Comparison of ENCODE assay signal across 22 cellular contexts in genomic region chr19:447816-448546, GRCh38. TPM values are rescaled to one million over a fixed set of nuclear protein-coding genes. Genes with fewer than 3 reads are reported as not detected.
DNase-seq lines count a peak whose midpoint lies in the region; ATAC-seq, FAIRE-seq and TF ChIP-seq lines count a peak whose summit lies in the region.
"Had no signal": no experiment of that assay in that cellular context is flagged by ENCODE, and none has a peak within 500 bp of the region (broad histone marks: within the 10 kb centered on the region; RNA-seq: fewer than 3 reads in every experiment).

No MANE protein-coding gene starts in this region.

- TF ChIP-seq CTCF in fibroblast of pulmonary artery (IDR thresholded peaks at IDR 0.05; ENCODE audit: low read length, missing control alignments): no peak
- no peak for TF ChIP-seq CTCF in HepG2 (CRISPR knock-in tag; IDR thresholded peaks at IDR 0.05)
- TF ChIP-seq CTCF in esophagus squamous epithelium (IDR thresholded peaks at IDR 0.05): no peak

- H3K9ac ChIP-seq in HepG2 (ENCODE audit: insufficient read depth, low read depth, low read length): no peak overlapping the region
- H3K9ac ChIP-seq in stomach smooth muscle (ENCODE audit: low read length in 2 of 2): no peak overlapping the region

- peaks cover 8% of the 10 kb centered on the region; the same call in 1 of the 2 replicates for H4K20me1 ChIP-seq in HepG2 (ENCODE audit: insufficient read depth, low read length)

- intact Hi-C loops in HepG2 (cut with micrococcal nuclease; ENCODE audit: unreplicated experiment): no loop called here
- intact Hi-C loops in esophagus squamous epithelium (cut with DNase I): no loop called here
- intact Hi-C loops in left colon (cut with DNase I, micrococcal nuclease): no loop called here

- no peak for FAIRE-seq in HepG2 (lab: Jason Lieb, UNC)
- FAIRE-seq: endothelial cell of umbilical vein, G401.6, GM12891 had no signal

- no TSS peak for BruUV-seq in HepG2 (replicated peaks; lab: Mats Ljungman, UMichigan)

- H3K27me3 ChIP-seq in HepG2 (ENCODE audit: control insufficient read depth in 1 of 2, insufficient read depth in 2 of 2, low read length in 2 of 2) (no peaks in the 10 kb centered on the region), stomach smooth muscle (ENCODE audit: control insufficient read depth in 1 of 2, insufficient read depth in 2 of 2, low read length in 2 of 2) (no peaks in the 10 kb centered on the region), esophagus squamous epithelium (no peaks in the 10 kb centered on the region)
- H3K27me3 ChIP-seq: ascending aorta had no signal

- TF ChIP-seq POLR2A in HepG2 (IDR thresholded peaks at IDR 0.05; ENCODE audit: insufficient read depth in 1 of 2, low read depth in 2 of 2, low read length in 2 of 2): no peak
- no peak for TF ChIP-seq POLR2A in esophagus squamous epithelium (IDR thresholded peaks at IDR 0.05)

- DNase-seq in fibroblast of pulmonary artery (ENCODE audit: low read depth) (peak; percentile 18), HepG2 (ENCODE audit: low spot score) (no peak), NCI-H187 (lab: John Stamatoyannopoulos, UW) (no peak), esophagus squamous epithelium (lab: John Stamatoyannopoulos, UW) (no peak), left colon (no peak)
- DNase-seq: activated CD4-positive, alpha-beta T cell treated with anti-CD3 and anti-CD28 coated beads for 36 hours; activated gamma-delta T cell; AML-193; Calu3; immature natural killer cell; MM.1S; NCI-H2029; NCI-H510A; T1000 had no signal

- H3K4me1 ChIP-seq in HepG2 (ENCODE audit: insufficient read depth, low read length) (no peaks in the 10 kb centered on the region), stomach smooth muscle (ENCODE audit: control insufficient read depth, insufficient read depth, low read length) (peaks cover 11% of the 10 kb centered on the region), esophagus squamous epithelium (no peaks in the 10 kb centered on the region)
- H3K4me1 ChIP-seq: ascending aorta, SJSA1 had no signal

- no peak overlapping the region for H2AFZ ChIP-seq in HepG2 (ENCODE audit: low read length)

- TF ChIP-seq EP300 in HepG2 (IDR thresholded peaks at IDR 0.05; ENCODE audit: low read depth in 2 of 2, low read length in 2 of 2): no peak
- TF ChIP-seq EP300 in HepG2 (CRISPR knock-in tag; IDR thresholded peaks at IDR 0.05; ENCODE audit: borderline replicate concordance): no peak

- no peak overlapping the region for H3K27ac ChIP-seq in HepG2 (ENCODE audit: extremely low read length, insufficient read depth, low read length)
- peak overlapping the region; percentile 37 for H3K27ac ChIP-seq in stomach smooth muscle (ENCODE audit: low read length)
- no peak overlapping the region for H3K27ac ChIP-seq in esophagus squamous epithelium
- H3K27ac ChIP-seq: ascending aorta, coronary artery, SJSA1 had no signal

- ATAC-seq in HepG2 (no peak; the same call in 2 of the 3 replicates), left colon (no peak)
- ATAC-seq: activated CD4-positive, alpha-beta T cell treated with anti-CD3 and anti-CD28 coated beads for 36 hours had no signal

- H3K36me3 ChIP-seq in HepG2 (replicated peaks in 1 of 2; ENCODE audit: control insufficient read depth in 1 of 2, insufficient read depth in 2 of 2, low read length in 2 of 2) (no peaks in the 10 kb centered on the region), stomach smooth muscle (ENCODE audit: control insufficient read depth in 2 of 2, insufficient read depth in 2 of 2, low read length in 2 of 2) (peaks cover 0 to 2% of the 10 kb centered on the region in 2 donors), esophagus squamous epithelium (no peaks in the 10 kb centered on the region)
- H3K36me3 ChIP-seq: ascending aorta, SJSA1 had no signal

- H3K9me3 ChIP-seq in HepG2 (ENCODE audit: low read length): no peaks in the 10 kb centered on the region
- no peaks in the 10 kb centered on the region for H3K9me3 ChIP-seq in stomach smooth muscle (ENCODE audit: control insufficient read depth in 2 of 2, low read length in 2 of 2)
- H3K9me3 ChIP-seq in esophagus squamous epithelium: no peaks in the 10 kb centered on the region
- H3K9me3 ChIP-seq: ascending aorta, SJSA1 had no signal

- CTCF ChIA-PET in HepG2 (lab: Yijun Ruan, JAX; ENCODE audit: low intra/inter-chr PET ratio, low total read pairs): no interaction called here

- 82% methylated on average over 23 of the region's 31 CpGs for WGBS in HepG2 (ENCODE audit: low lambda C conversion rate)
- 66 to 75% methylated on average over 20 to 24 of the region's 31 CpGs for WGBS in esophagus squamous epithelium, 2 donors

- no peak overlapping the region for H3K4me2 ChIP-seq in HepG2 (ENCODE audit: low read depth, low read length)

- no peaks in the 10 kb centered on the region for H3K79me2 ChIP-seq in HepG2 (ENCODE audit: insufficient read depth, low read length)

- POLR2A ChIA-PET in HepG2 (lab: Yijun Ruan, JAX): interaction anchor here (0.6 kb wide), 1 partner anchor 22 kb away, joined by 3 read pairs; no protein-coding TSS in a partner anchor

- H3K4me3 ChIP-seq in fibroblast of pulmonary artery (replicated peaks; ENCODE audit: low read depth, low read length): no peak overlapping the region
- H3K4me3 ChIP-seq in HepG2 (replicated peaks in 1 of 3; ENCODE audit: insufficient read depth in 1 of 3, low read depth in 2 of 3, low read length in 3 of 3): no peak overlapping the region
- no peak overlapping the region for H3K4me3 ChIP-seq in stomach smooth muscle (ENCODE audit: low read length in 2 of 2)
- H3K4me3 ChIP-seq in esophagus squamous epithelium: no peak overlapping the region
- H3K4me3 ChIP-seq: ascending aorta, coronary artery, SJSA1 had no signal

- no peak for TF ChIP-seq RAD21 in HepG2 (CRISPR knock-in tag; IDR thresholded peaks at IDR 0.05)

- in situ Hi-C loops in HepG2 (cut with HindIII; ENCODE audit: extremely low pct_ligation_motif_present, low pct_unique_long_range_greater_than_20kb): no loop called here

RNA-seq across cellular contexts. Expression of gene SHC2, which starts 12.9 kb away (rescaled TPM):
- polyA plus RNA-seq in PFSK-1 (2012; ENCODE audit: insufficient read length, low read depth): 59.4 TPM
- total RNA-seq in HepG2 (2016; rRNA removed; fragmentation: Illumina TruSeq; extraction: Trizol) (4.8 and 9.0 TPM in 2 replicates), esophagus squamous epithelium (10 to 100 TPM in 1 of 4 donors, 1 to 10 TPM in 3; 1.1 to 10.2 (median 4.7) TPM), left colon (1 to 10 TPM; 4.7 to 9.4 TPM)
- 11.0 and 12.0 TPM in 2 replicates for total RNA-seq in HepG2 (2016; cell fraction: cytosol; rRNA removed; fragmentation: Illumina TruSeq; extraction: Trizol; ENCODE audit: low read depth)
- 3.9 and 8.8 TPM in 2 replicates for total RNA-seq in HepG2 (2016; cell fraction: insoluble cytoplasmic fraction; rRNA removed; fragmentation: Illumina TruSeq; extraction: Trizol)
- total RNA-seq in HepG2 (2016; cell fraction: membrane; rRNA removed; fragmentation: Illumina TruSeq; extraction: Trizol): 12.6 and 14.2 TPM in 2 replicates
- total RNA-seq in HepG2 (2016; cell fraction: nucleus; rRNA removed; fragmentation: Illumina TruSeq; extraction: Trizol): 7.1 and 9.7 TPM in 2 replicates
- 18.3 and 35.8 TPM in 2 replicates for polyA plus RNA-seq in HepG2 (2011; rRNA removed)
- polyA plus RNA-seq in HepG2 (2011; cell fraction: cytosol; rRNA removed): 12.4 and 18.0 TPM in 2 replicates
- 247 and 276 TPM in 2 replicates for polyA plus RNA-seq in HepG2 (2011; cell fraction: nucleus; rRNA removed)
- polyA plus RNA-seq in HepG2 (2012): 21.5 and 36.3 TPM in 2 replicates
- polyA plus RNA-seq in HepG2 (2016; cell fraction: cytosol; fragmentation: Illumina TruSeq; extraction: Trizol; ENCODE audit: low read depth): 11.4 and 12.5 TPM in 2 replicates
- 4.7 and 5.3 TPM in 2 replicates for polyA plus RNA-seq in HepG2 (2016; cell fraction: insoluble cytoplasmic fraction; fragmentation: Illumina TruSeq; extraction: Trizol; ENCODE audit: low read depth)
- 13.0 and 14.2 TPM in 2 replicates for polyA plus RNA-seq in HepG2 (2016; cell fraction: membrane; fragmentation: Illumina TruSeq; extraction: Trizol; ENCODE audit: low read depth)
- 30.5 and 30.9 TPM in 2 replicates for polyA plus RNA-seq in HepG2 (2016; cell fraction: nucleus; fragmentation: Illumina TruSeq; extraction: Trizol; ENCODE audit: insufficient read depth, low read depth)
- 39.0 TPM in 1 of 2 replicates, not detected in the other for polyA minus RNA-seq in HepG2 (2011; rRNA and poly(A)+ RNA removed; ENCODE audit: low replicate concordance)
- 11.5 and 24.1 TPM in 2 replicates for polyA minus RNA-seq in HepG2 (2011; cell fraction: cytosol; rRNA and poly(A)+ RNA removed)
- 14.5 and 16.0 TPM in 2 replicates for polyA minus RNA-seq in HepG2 (2011; cell fraction: nucleus; rRNA and poly(A)+ RNA removed)
- total RNA-seq: SJSA1 had no signal
- polyA plus RNA-seq: immature natural killer cell had no signal

RNA-seq across cellular contexts. Expression of gene C2CD4C, which starts 39.0 kb away (rescaled TPM):
- 11.7 TPM for polyA plus RNA-seq in PFSK-1 (2012; ENCODE audit: insufficient read length, low read depth)
- not detected in 2 replicates for total RNA-seq in HepG2 (2016; rRNA removed; fragmentation: Illumina TruSeq; extraction: Trizol)
- not detected in 2 replicates for total RNA-seq in HepG2 (2016; cell fraction: cytosol; rRNA removed; fragmentation: Illumina TruSeq; extraction: Trizol; ENCODE audit: low read depth)
- total RNA-seq in HepG2 (2016; cell fraction: insoluble cytoplasmic fraction; rRNA removed; fragmentation: Illumina TruSeq; extraction: Trizol): not detected in 2 replicates
- total RNA-seq in HepG2 (2016; cell fraction: membrane; rRNA removed; fragmentation: Illumina TruSeq; extraction: Trizol): not detected in 2 replicates
- not detected in 2 replicates for total RNA-seq in HepG2 (2016; cell fraction: nucleus; rRNA removed; fragmentation: Illumina TruSeq; extraction: Trizol)
- polyA plus RNA-seq in HepG2 (2011; rRNA removed): not detected in 2 replicates
- not detected in 2 replicates for polyA plus RNA-seq in HepG2 (2011; cell fraction: cytosol; rRNA removed)
- polyA plus RNA-seq in HepG2 (2011; cell fraction: nucleus; rRNA removed): 0.16 and 0.36 TPM in 2 replicates
- 0.12 TPM in 1 of 2 replicates, not detected in the other for polyA plus RNA-seq in HepG2 (2012)
- polyA plus RNA-seq in HepG2 (2016; cell fraction: cytosol; fragmentation: Illumina TruSeq; extraction: Trizol; ENCODE audit: low read depth): not detected in 2 replicates
- polyA plus RNA-seq in HepG2 (2016; cell fraction: insoluble cytoplasmic fraction; fragmentation: Illumina TruSeq; extraction: Trizol; ENCODE audit: low read depth): not detected in 2 replicates
- polyA plus RNA-seq in HepG2 (2016; cell fraction: membrane; fragmentation: Illumina TruSeq; extraction: Trizol; ENCODE audit: low read depth): not detected in 2 replicates
- polyA plus RNA-seq in HepG2 (2016; cell fraction: nucleus; fragmentation: Illumina TruSeq; extraction: Trizol; ENCODE audit: insufficient read depth, low read depth): not detected in 2 replicates
- not detected in 2 replicates for polyA minus RNA-seq in HepG2 (2011; rRNA and poly(A)+ RNA removed; ENCODE audit: low replicate concordance)
- polyA minus RNA-seq in HepG2 (2011; cell fraction: cytosol; rRNA and poly(A)+ RNA removed): not detected in 2 replicates
- not detected in 2 replicates for polyA minus RNA-seq in HepG2 (2011; cell fraction: nucleus; rRNA and poly(A)+ RNA removed)
- 1 to 10 TPM in 1 of 4 donors, under 1 TPM in 3; 0.15 to 1.1 (median 0.45) TPM for total RNA-seq in esophagus squamous epithelium
- total RNA-seq in left colon: under 1 TPM; 0.59 to 0.85 TPM
- polyA plus RNA-seq: immature natural killer cell had no signal

RNA-seq across cellular contexts. Expression of gene MADCAM1, which starts 48.3 kb away (rescaled TPM):
- polyA plus RNA-seq in PFSK-1 (2012; ENCODE audit: insufficient read length, low read depth): 1.4 TPM
- total RNA-seq in HepG2 (2016; rRNA removed; fragmentation: Illumina TruSeq; extraction: Trizol) (0.21 and 0.33 TPM in 2 replicates), esophagus squamous epithelium (under 1 TPM in 2 of 4 donors, not detected in 2; 0.19 to 0.40 TPM), left colon (1 to 10 TPM; 3.1 to 5.9 TPM)
- total RNA-seq in HepG2 (2016; cell fraction: cytosol; rRNA removed; fragmentation: Illumina TruSeq; extraction: Trizol; ENCODE audit: low read depth): 0.30 and 0.44 TPM in 2 replicates
- total RNA-seq in HepG2 (2016; cell fraction: insoluble cytoplasmic fraction; rRNA removed; fragmentation: Illumina TruSeq; extraction: Trizol): 0.30 TPM in 1 of 2 replicates, not detected in the other
- 0.37 and 0.45 TPM in 2 replicates for total RNA-seq in HepG2 (2016; cell fraction: membrane; rRNA removed; fragmentation: Illumina TruSeq; extraction: Trizol)
- total RNA-seq in HepG2 (2016; cell fraction: nucleus; rRNA removed; fragmentation: Illumina TruSeq; extraction: Trizol): 0.22 TPM in 1 of 2 replicates, not detected in the other
- 0.29 and 0.39 TPM in 2 replicates for polyA plus RNA-seq in HepG2 (2011; rRNA removed)
- 0.42 and 0.60 TPM in 2 replicates for polyA plus RNA-seq in HepG2 (2011; cell fraction: cytosol; rRNA removed)
- 1.9 and 2.3 TPM in 2 replicates for polyA plus RNA-seq in HepG2 (2011; cell fraction: nucleus; rRNA removed)
- polyA plus RNA-seq in HepG2 (2012): 1.7 and 2.3 TPM in 2 replicates
- polyA plus RNA-seq in HepG2 (2016; cell fraction: cytosol; fragmentation: Illumina TruSeq; extraction: Trizol; ENCODE audit: low read depth): 0.62 and 0.89 TPM in 2 replicates
- polyA plus RNA-seq in HepG2 (2016; cell fraction: insoluble cytoplasmic fraction; fragmentation: Illumina TruSeq; extraction: Trizol; ENCODE audit: low read depth): 0.33 and 0.51 TPM in 2 replicates
- polyA plus RNA-seq in HepG2 (2016; cell fraction: membrane; fragmentation: Illumina TruSeq; extraction: Trizol; ENCODE audit: low read depth): 0.74 and 0.99 TPM in 2 replicates
- 0.89 and 1.4 TPM in 2 replicates for polyA plus RNA-seq in HepG2 (2016; cell fraction: nucleus; fragmentation: Illumina TruSeq; extraction: Trizol; ENCODE audit: insufficient read depth, low read depth)
- 1.1 TPM in 1 of 2 replicates, not detected in the other for polyA minus RNA-seq in HepG2 (2011; rRNA and poly(A)+ RNA removed; ENCODE audit: low replicate concordance)
- polyA minus RNA-seq in HepG2 (2011; cell fraction: cytosol; rRNA and poly(A)+ RNA removed): 0.62 and 0.89 TPM in 2 replicates
- 0.26 and 0.75 TPM in 2 replicates for polyA minus RNA-seq in HepG2 (2011; cell fraction: nucleus; rRNA and poly(A)+ RNA removed)
- total RNA-seq: ascending aorta, SJSA1 had no signal

RNA-seq across cellular contexts. Expression of gene TPGS1, which starts 59.3 kb away (rescaled TPM):
- polyA plus RNA-seq in PFSK-1 (2012; ENCODE audit: insufficient read length, low read depth): 45.6 TPM
- total RNA-seq in HepG2 (2016; rRNA removed; fragmentation: Illumina TruSeq; extraction: Trizol) (4.2 and 6.2 TPM in 2 replicates), esophagus squamous epithelium (10 to 100 TPM; 29.3 to 46.7 (median 35.6) TPM), left colon (10 to 100 TPM; 17.4 to 19.9 TPM)
- total RNA-seq in HepG2 (2016; cell fraction: cytosol; rRNA removed; fragmentation: Illumina TruSeq; extraction: Trizol; ENCODE audit: low read depth): 4.1 and 5.0 TPM in 2 replicates
- 3.9 and 5.0 TPM in 2 replicates for total RNA-seq in HepG2 (2016; cell fraction: insoluble cytoplasmic fraction; rRNA removed; fragmentation: Illumina TruSeq; extraction: Trizol)
- total RNA-seq in HepG2 (2016; cell fraction: membrane; rRNA removed; fragmentation: Illumina TruSeq; extraction: Trizol): 4.2 and 4.9 TPM in 2 replicates
- total RNA-seq in HepG2 (2016; cell fraction: nucleus; rRNA removed; fragmentation: Illumina TruSeq; extraction: Trizol): 2.4 and 3.4 TPM in 2 replicates
- 1.1 and 2.0 TPM in 2 replicates for polyA plus RNA-seq in HepG2 (2011; rRNA removed)
- polyA plus RNA-seq in HepG2 (2011; cell fraction: cytosol; rRNA removed): 1.7 and 4.3 TPM in 2 replicates
- polyA plus RNA-seq in HepG2 (2011; cell fraction: nucleus; rRNA removed): 3.3 and 3.7 TPM in 2 replicates
- 1.0 and 2.2 TPM in 2 replicates for polyA plus RNA-seq in HepG2 (2012)
- 2.0 and 2.2 TPM in 2 replicates for polyA plus RNA-seq in HepG2 (2016; cell fraction: cytosol; fragmentation: Illumina TruSeq; extraction: Trizol; ENCODE audit: low read depth)
- polyA plus RNA-seq in HepG2 (2016; cell fraction: insoluble cytoplasmic fraction; fragmentation: Illumina TruSeq; extraction: Trizol; ENCODE audit: low read depth): 3.3 and 4.8 TPM in 2 replicates
- polyA plus RNA-seq in HepG2 (2016; cell fraction: membrane; fragmentation: Illumina TruSeq; extraction: Trizol; ENCODE audit: low read depth): 2.0 and 2.2 TPM in 2 replicates
- polyA plus RNA-seq in HepG2 (2016; cell fraction: nucleus; fragmentation: Illumina TruSeq; extraction: Trizol; ENCODE audit: insufficient read depth, low read depth): 3.1 and 4.1 TPM in 2 replicates
- polyA minus RNA-seq in HepG2 (2011; rRNA and poly(A)+ RNA removed; ENCODE audit: low replicate concordance): 2.3 and 2.8 TPM in 2 replicates
- polyA minus RNA-seq in HepG2 (2011; cell fraction: cytosol; rRNA and poly(A)+ RNA removed): 1.4 and 1.8 TPM in 2 replicates
- 2.1 and 2.3 TPM in 2 replicates for polyA minus RNA-seq in HepG2 (2011; cell fraction: nucleus; rRNA and poly(A)+ RNA removed)
